Comparison of ENCODE assay signal across 2 cellular contexts in the genomic region with DNA sequence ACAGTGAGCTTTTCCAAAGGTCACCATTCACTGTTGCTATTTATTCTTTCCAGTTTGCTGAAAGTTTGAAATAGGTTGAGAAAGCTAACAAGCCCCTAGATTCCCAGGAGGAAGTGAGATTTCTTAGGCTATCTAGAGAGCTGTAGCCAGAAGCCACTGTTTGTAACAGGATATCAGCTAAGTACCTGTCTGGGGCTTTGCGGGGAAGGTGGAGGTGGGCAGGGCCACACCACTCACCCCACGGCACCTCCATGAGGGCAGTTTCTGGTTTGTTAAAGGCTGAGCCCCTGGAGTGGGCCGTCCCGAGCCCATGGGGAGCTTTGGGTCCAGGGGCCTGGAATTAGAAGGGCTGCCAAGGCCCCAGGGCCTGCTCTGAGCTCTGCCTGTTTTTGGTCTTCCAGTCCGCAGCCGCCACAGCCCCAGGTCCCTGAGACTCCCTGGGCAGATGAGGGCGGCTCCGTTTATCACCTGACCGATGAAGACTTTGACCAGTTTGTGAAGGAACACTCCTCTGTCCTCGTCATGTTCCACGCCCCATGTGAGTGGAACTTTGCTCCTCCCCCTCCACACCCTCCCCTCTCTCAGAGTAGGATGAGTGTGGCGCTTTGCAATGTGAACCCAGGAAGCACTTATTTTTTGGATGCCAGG.
TF ChIP-seq lines count a peak whose summit lies in the region.

No MANE protein-coding gene starts in this region.

TF ChIP-seq in liver, 16 proteins besides CTCF, POLR2A, EP300 and RAD21 (continued from another document):
- TF ChIP-seq, protein P1, sequence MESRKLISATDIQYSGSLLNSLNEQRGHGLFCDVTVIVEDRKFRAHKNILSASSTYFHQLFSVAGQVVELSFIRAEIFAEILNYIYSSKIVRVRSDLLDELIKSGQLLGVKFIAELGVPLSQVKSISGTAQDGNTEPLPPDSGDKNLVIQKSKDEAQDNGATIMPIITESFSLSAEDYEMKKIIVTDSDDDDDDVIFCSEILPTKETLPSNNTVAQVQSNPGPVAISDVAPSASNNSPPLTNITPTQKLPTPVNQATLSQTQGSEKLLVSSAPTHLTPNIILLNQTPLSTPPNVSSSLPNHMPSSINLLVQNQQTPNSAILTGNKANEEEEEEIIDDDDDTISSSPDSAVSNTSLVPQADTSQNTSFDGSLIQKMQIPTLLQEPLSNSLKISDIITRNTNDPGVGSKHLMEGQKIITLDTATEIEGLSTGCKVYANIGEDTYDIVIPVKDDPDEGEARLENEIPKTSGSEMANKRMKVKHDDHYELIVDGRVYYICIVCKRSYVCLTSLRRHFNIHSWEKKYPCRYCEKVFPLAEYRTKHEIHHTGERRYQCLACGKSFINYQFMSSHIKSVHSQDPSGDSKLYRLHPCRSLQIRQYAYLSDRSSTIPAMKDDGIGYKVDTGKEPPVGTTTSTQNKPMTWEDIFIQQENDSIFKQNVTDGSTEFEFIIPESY (IDR thresholded peaks at IDR 0.05) = no peak
- TF ChIP-seq FOXA1 (IDR thresholded peaks at IDR 0.05) = no peak
- TF ChIP-seq HNF4G (IDR thresholded peaks at IDR 0.05) = peak; percentile 77
- TF ChIP-seq, protein P2, sequence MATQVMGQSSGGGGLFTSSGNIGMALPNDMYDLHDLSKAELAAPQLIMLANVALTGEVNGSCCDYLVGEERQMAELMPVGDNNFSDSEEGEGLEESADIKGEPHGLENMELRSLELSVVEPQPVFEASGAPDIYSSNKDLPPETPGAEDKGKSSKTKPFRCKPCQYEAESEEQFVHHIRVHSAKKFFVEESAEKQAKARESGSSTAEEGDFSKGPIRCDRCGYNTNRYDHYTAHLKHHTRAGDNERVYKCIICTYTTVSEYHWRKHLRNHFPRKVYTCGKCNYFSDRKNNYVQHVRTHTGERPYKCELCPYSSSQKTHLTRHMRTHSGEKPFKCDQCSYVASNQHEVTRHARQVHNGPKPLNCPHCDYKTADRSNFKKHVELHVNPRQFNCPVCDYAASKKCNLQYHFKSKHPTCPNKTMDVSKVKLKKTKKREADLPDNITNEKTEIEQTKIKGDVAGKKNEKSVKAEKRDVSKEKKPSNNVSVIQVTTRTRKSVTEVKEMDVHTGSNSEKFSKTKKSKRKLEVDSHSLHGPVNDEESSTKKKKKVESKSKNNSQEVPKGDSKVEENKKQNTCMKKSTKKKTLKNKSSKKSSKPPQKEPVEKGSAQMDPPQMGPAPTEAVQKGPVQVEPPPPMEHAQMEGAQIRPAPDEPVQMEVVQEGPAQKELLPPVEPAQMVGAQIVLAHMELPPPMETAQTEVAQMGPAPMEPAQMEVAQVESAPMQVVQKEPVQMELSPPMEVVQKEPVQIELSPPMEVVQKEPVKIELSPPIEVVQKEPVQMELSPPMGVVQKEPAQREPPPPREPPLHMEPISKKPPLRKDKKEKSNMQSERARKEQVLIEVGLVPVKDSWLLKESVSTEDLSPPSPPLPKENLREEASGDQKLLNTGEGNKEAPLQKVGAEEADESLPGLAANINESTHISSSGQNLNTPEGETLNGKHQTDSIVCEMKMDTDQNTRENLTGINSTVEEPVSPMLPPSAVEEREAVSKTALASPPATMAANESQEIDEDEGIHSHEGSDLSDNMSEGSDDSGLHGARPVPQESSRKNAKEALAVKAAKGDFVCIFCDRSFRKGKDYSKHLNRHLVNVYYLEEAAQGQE (IDR thresholded peaks at IDR 0.05) = peak; percentile 22
- peak; percentile 48 to 56 for TF ChIP-seq RXRA (IDR thresholded peaks at IDR 0.05)
- TF ChIP-seq SP1 (IDR thresholded peaks at IDR 0.05) = peak; percentile 70
TF ChIP-seq in liver: peak in this region for 5.

TF ChIP-seq in WTC11, 78 proteins besides CTCF, POLR2A, EP300 and RAD21 (continued from another document):
- TF ChIP-seq, protein P3, sequence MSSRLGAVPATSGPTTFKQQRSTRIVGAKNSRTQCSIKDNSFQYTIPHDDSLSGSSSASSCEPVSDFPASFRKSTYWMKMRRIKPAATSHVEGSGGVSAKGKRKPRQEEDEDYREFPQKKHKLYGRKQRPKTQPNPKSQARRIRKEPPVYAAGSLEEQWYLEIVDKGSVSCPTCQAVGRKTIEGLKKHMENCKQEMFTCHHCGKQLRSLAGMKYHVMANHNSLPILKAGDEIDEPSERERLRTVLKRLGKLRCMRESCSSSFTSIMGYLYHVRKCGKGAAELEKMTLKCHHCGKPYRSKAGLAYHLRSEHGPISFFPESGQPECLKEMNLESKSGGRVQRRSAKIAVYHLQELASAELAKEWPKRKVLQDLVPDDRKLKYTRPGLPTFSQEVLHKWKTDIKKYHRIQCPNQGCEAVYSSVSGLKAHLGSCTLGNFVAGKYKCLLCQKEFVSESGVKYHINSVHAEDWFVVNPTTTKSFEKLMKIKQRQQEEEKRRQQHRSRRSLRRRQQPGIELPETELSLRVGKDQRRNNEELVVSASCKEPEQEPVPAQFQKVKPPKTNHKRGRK (CRISPR knock-in tag; IDR thresholded peaks at IDR 0.05; ENCODE audit: borderline replicate concordance) = no peak
- TF ChIP-seq, protein P4, sequence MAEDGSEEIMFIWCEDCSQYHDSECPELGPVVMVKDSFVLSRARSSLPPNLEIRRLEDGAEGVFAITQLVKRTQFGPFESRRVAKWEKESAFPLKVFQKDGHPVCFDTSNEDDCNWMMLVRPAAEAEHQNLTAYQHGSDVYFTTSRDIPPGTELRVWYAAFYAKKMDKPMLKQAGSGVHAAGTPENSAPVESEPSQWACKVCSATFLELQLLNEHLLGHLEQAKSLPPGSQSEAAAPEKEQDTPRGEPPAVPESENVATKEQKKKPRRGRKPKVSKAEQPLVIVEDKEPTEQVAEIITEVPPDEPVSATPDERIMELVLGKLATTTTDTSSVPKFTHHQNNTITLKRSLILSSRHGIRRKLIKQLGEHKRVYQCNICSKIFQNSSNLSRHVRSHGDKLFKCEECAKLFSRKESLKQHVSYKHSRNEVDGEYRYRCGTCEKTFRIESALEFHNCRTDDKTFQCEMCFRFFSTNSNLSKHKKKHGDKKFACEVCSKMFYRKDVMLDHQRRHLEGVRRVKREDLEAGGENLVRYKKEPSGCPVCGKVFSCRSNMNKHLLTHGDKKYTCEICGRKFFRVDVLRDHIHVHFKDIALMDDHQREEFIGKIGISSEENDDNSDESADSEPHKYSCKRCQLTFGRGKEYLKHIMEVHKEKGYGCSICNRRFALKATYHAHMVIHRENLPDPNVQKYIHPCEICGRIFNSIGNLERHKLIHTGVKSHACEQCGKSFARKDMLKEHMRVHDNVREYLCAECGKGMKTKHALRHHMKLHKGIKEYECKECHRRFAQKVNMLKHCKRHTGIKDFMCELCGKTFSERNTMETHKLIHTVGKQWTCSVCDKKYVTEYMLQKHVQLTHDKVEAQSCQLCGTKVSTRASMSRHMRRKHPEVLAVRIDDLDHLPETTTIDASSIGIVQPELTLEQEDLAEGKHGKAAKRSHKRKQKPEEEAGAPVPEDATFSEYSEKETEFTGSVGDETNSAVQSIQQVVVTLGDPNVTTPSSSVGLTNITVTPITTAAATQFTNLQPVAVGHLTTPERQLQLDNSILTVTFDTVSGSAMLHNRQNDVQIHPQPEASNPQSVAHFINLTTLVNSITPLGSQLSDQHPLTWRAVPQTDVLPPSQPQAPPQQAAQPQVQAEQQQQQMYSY (CRISPR knock-in tag; IDR thresholded peaks at IDR 0.05) = no peak
- no peak for TF ChIP-seq MYBL2 (CRISPR knock-in tag; IDR thresholded peaks at IDR 0.05)
